In genomic region chr10:22791655-22792054, GRCh38 we compare ENCODE assay signal across 16 cellular contexts.
A peak's percentile ranks its signal among the peaks of the same experiment; 100 is the strongest.
DNase-seq lines count a peak whose midpoint lies in the region; ATAC-seq and TF ChIP-seq lines count a peak whose summit lies in the region.
"Had no signal": no experiment of that assay in that cellular context is flagged by ENCODE, and none has a peak within 500 bp of the region (broad histone marks: within the 10 kb centered on the region; RNA-seq: fewer than 3 reads in every experiment).

No MANE protein-coding gene starts in this region.

- H3K27me3 ChIP-seq in ovary = no peaks in the 10 kb centered on the region

- no peak for TF ChIP-seq EP300 in ovary (IDR thresholded peaks at IDR 0.05)

- TF ChIP-seq CTCF in HEK293 (tag by site-specific recombination; IDR thresholded peaks at IDR 0.05) (no peak), ovary (IDR thresholded peaks at IDR 0.05) (no peak)

- no peak for ATAC-seq in esophagus mucosa
- ATAC-seq: Right ventricle myocardium inferior had no signal

- POLR2A ChIA-PET in HEK293 (lab: Yijun Ruan, JAX) = no interaction called here

- CTCF ChIA-PET in HEK293 (lab: Yijun Ruan, JAX) = interaction anchor here (1.1 kb wide), 1 partner anchor 33 kb away, joined by 3 read pairs; no protein-coding TSS in a partner anchor

- no peaks in the 10 kb centered on the region for H3K36me3 ChIP-seq in HEK293 (ENCODE audit: control insufficient read depth in 2 of 2, insufficient read depth in 1 of 2, low read length in 2 of 2)
- H3K36me3 ChIP-seq in SK-N-MC (ENCODE audit: insufficient read depth, low read length) = no peaks in the 10 kb centered on the region
- H3K36me3 ChIP-seq in ovary = no peaks in the 10 kb centered on the region
- H3K36me3 ChIP-seq: HAP-1 had no signal

- intact Hi-C loops in ovary (cut with DNase I) = no loop called here

- H3K4me1 ChIP-seq in HEK293 (ENCODE audit: control insufficient read depth, insufficient read depth, low read length) (no peaks in the 10 kb centered on the region), ovary (ENCODE audit: insufficient read depth) (no peaks in the 10 kb centered on the region)
- H3K4me1 ChIP-seq: Caco-2, HAP-1 had no signal

- H3K4me3 ChIP-seq in HEK293 (ENCODE audit: low read depth, low read length) (no peak overlapping the region), SK-N-MC (no peak overlapping the region), ovary (no peak overlapping the region)
- H3K4me3 ChIP-seq: GM23248, HAP-1 had no signal

- H3K9me3 ChIP-seq in HEK293 (ENCODE audit: control insufficient read depth, insufficient read depth, low read depth, low read length) = no peaks in the 10 kb centered on the region
- no peaks in the 10 kb centered on the region for H3K9me3 ChIP-seq in SK-N-MC (ENCODE audit: low read depth, low read length)
- no peaks in the 10 kb centered on the region for H3K9me3 ChIP-seq in ovary
- H3K9me3 ChIP-seq: HAP-1 had no signal

- DNase-seq in NCI-H187 (lab: John Stamatoyannopoulos, UW) (peak; percentile 0 to 25), NCI-H187 treated with DMSO at 0.1 percent for 48 hours (lab: John Stamatoyannopoulos, UW) (no peak), NCI-H2081 (lab: John Stamatoyannopoulos, UW) (peak; percentile 18 to 67), SK-N-MC (ENCODE audit: low read depth, low spot score) (peak; percentile 77), ovary (no peak), DMS 273 treated with DMSO at 0.1 percent for 48 hours (lab: John Stamatoyannopoulos, UW) (no peak)
- DNase-seq: 8988T, Caco-2, DMS153, GDM1, GM23248, NCI-H524 had no signal

- WGBS in ovary, 3 donors = 77 to 85% (median 82%) methylated on average over 5 of the region's 5 CpGs

- no peak overlapping the region for H3K9ac ChIP-seq in SK-N-MC (ENCODE audit: insufficient read length)
- H3K9ac ChIP-seq: GM23248 had no signal

- no peak for TF ChIP-seq POLR2A in ovary (IDR thresholded peaks at IDR 0.05)

- H3K27ac ChIP-seq in HEK293 (ENCODE audit: extremely low read depth, low read depth, low read length) (no peak overlapping the region), SK-N-MC (no peak overlapping the region), ovary (no peak overlapping the region)
- H3K27ac ChIP-seq: GM23248 had no signal

TF ChIP-seq in HEK293, 187 proteins besides CTCF, POLR2A, EP300 and RAD21:
- TF ChIP-seq KLF10 (tag by site-specific recombination; IDR thresholded peaks at IDR 0.05) = 0 out of 2 replicates have a peak, but pooled peaks have one; percentile 27
- no peak for TF ChIP-seq ZNF791 (tag by site-specific recombination; IDR thresholded peaks at IDR 0.05)
- 0 out of 2 replicates have a peak, but pooled peaks have one; percentile 18 for TF ChIP-seq ZBTB8A (tag by site-specific recombination; IDR thresholded peaks at IDR 0.05)
- no peak for TF ChIP-seq ZNF701 (tag by site-specific recombination; IDR thresholded peaks at IDR 0.05)
- 0 out of 2 replicates have a peak, but pooled peaks have one; percentile 24 for TF ChIP-seq FEZF1 (tag by site-specific recombination; IDR thresholded peaks at IDR 0.05)
- TF ChIP-seq ZNF114 (tag by site-specific recombination; IDR thresholded peaks at IDR 0.05) = no peak
- TF ChIP-seq ZNF561 (tag by site-specific recombination; IDR thresholded peaks at IDR 0.05; ENCODE audit: borderline replicate concordance) = peak; percentile 23; the same call in 1 of the 2 replicates
- no peak for TF ChIP-seq ZNF544 (tag by site-specific recombination; IDR thresholded peaks at IDR 0.05)
- TF ChIP-seq ZNF558 (tag by site-specific recombination; IDR thresholded peaks at IDR 0.05) = 0 out of 2 replicates have a peak, but pooled peaks have one; percentile 14
- peak; percentile 68 for TF ChIP-seq PRDM6 (tag by site-specific recombination; IDR thresholded peaks at IDR 0.05)
- no peak for TF ChIP-seq ZNF768 (tag by site-specific recombination; IDR thresholded peaks at IDR 0.05)
- TF ChIP-seq ZNF37A (tag by site-specific recombination; IDR thresholded peaks at IDR 0.05) = no peak
- no peak for TF ChIP-seq ZSCAN23 (tag by site-specific recombination; IDR thresholded peaks at IDR 0.05)
- 0 out of 2 replicates have a peak, but pooled peaks have one; percentile 14 for TF ChIP-seq ZIC2 (tag by site-specific recombination; IDR thresholded peaks at IDR 0.05)
- no peak for TF ChIP-seq ZNF138 (tag by site-specific recombination; IDR thresholded peaks at IDR 0.05; ENCODE audit: borderline replicate concordance)
- TF ChIP-seq ZNF692 (tag by site-specific recombination; IDR thresholded peaks at IDR 0.05) = no peak
- no peak for TF ChIP-seq ZNF391 (tag by site-specific recombination; IDR thresholded peaks at IDR 0.05; ENCODE audit: borderline replicate concordance, low read depth)

Comparison
In these comparisons a context has a peak if more than half of its experiments do, and no peak if none do; other contexts are left out.
1. DNase-seq: peak in NCI-H187 (2 of 2), NCI-H2081 (2 of 2) and SK-N-MC (single experiment); none in NCI-H187 treated with DMSO at 0.1 percent for 48 hours (single experiment), ovary (0 of 5) and DMS 273 treated with DMSO at 0.1 percent for 48 hours (single experiment).